ENCODE assay signal across 8 cellular contexts in the genomic region with DNA sequence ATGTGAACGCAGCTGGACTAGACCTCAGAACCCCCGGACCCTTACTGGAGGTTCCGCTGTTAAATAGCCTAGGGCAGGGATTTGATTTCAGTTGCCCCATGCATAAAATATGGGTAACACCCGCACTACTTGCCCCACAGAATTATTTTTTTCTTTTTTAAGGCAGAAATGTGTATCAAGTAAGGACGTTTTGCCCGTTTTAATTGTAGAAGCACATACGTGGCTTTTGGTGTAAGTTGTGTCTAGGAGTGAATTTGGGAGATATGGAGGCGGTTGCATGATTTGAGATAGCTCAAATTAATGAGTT. TPM values are rescaled to one million over a fixed set of nuclear protein-coding genes. Genes with fewer than 3 reads are reported as not detected.
DNase-seq lines count a peak whose midpoint lies in the region; ATAC-seq, FAIRE-seq and TF ChIP-seq lines count a peak whose summit lies in the region.

No MANE protein-coding gene starts in this region.

- H3K27me3 ChIP-seq in A673 (replicated peaks; ENCODE audit: insufficient read depth, low read depth, low read length, poor library complexity) (no peaks in the 10 kb centered on the region), keratinocyte (ENCODE audit: control insufficient read depth, extremely low read depth, insufficient read depth, low read length) (no peaks in the 10 kb centered on the region), stomach (no peaks in the 10 kb centered on the region)

- H3K4me1 ChIP-seq in A673 (ENCODE audit: insufficient read depth, low read length, poor library complexity, severe bottlenecking) = peaks cover 24% of the 10 kb centered on the region
- peaks cover 5% of the 10 kb centered on the region for H3K4me1 ChIP-seq in keratinocyte (ENCODE audit: control insufficient read depth, extremely low read depth, insufficient read depth, low read length)
- H3K4me1 ChIP-seq in stomach = peaks cover 7 to 49% (median 36%) of the 10 kb centered on the region in 4 donors

- BruUV-seq in A673 (replicated peaks; lab: Mats Ljungman, UMichigan) = TSS peak; percentile 93

- H3K36me3 Mint-ChIP-seq in activated naive CD8-positive, alpha-beta T cell treated with anti-CD3 and anti-CD28 coated beads, Interleukin-2, amount 10 ng/mL, durations not matched to agents 7 days and 5 days = peaks cover 15% of the 10 kb centered on the region

- H3K4me1 Mint-ChIP-seq in activated naive CD8-positive, alpha-beta T cell treated with anti-CD3 and anti-CD28 coated beads, Interleukin-2, amount 10 ng/mL, durations not matched to agents 7 days and 5 days = peaks cover 29% of the 10 kb centered on the region

- FAIRE-seq in keratinocyte (lab: Jason Lieb, UNC) = no peak

- peak overlapping the region; percentile 89 for H3K4me3 Mint-ChIP-seq in activated naive CD8-positive, alpha-beta T cell treated with anti-CD3 and anti-CD28 coated beads, Interleukin-2, amount 10 ng/mL, durations not matched to agents 7 days and 5 days

- DNase-seq in A673 (ENCODE audit: low spot score) (no peak), keratinocyte (ENCODE audit: low read depth, low spot score) (no peak), stomach (no peak)
- no peak for DNase-seq in activated naive CD8-positive, alpha-beta T cell treated with anti-CD3 and anti-CD28 coated beads, Interleukin-2, amount 10 ng/mL, durations not matched to agents 7 days and 5 days
- no peak for DNase-seq in activated CD4-positive, CD25-positive, alpha-beta regulatory T cell (lab: John Stamatoyannopoulos, UW)

- peak overlapping the region; percentile 98 for H3K4me3 ChIP-seq in A673 (ENCODE audit: low read depth, low read length, poor library complexity, severe bottlenecking)
- H3K4me3 ChIP-seq in keratinocyte (ENCODE audit: control insufficient read depth in 2 of 3, extremely low read depth in 1 of 3, insufficient read depth in 2 of 3, low read depth in 1 of 3, low read length in 3 of 3) = peak overlapping the region; percentile 75 to 94 (median 84)
- peak overlapping the region; percentile 65 to 94 (median 75) for H3K4me3 ChIP-seq in stomach

- no peak for TF ChIP-seq POLR2A in stomach (IDR thresholded peaks at IDR 0.05)

- no peaks in the 10 kb centered on the region for H3K9me3 Mint-ChIP-seq in activated naive CD8-positive, alpha-beta T cell treated with anti-CD3 and anti-CD28 coated beads, Interleukin-2, amount 10 ng/mL, durations not matched to agents 7 days and 5 days

- CTCF ChIA-PET in A673 (lab: Charles Lee) = interaction anchor here (0.6 kb wide), 1 partner anchor 491 kb away, joined by 4 read pairs; no protein-coding TSS in a partner anchor

- POLR2A ChIA-PET in A673 (lab: Charles Lee; ENCODE audit: low non-redundant PET) = no interaction called here
- POLR2A ChIA-PET in activated naive CD8-positive, alpha-beta T cell treated with anti-CD3 and anti-CD28 coated beads, Interleukin-2, amount 10 ng/mL, durations not matched to agents 7 days and 5 days (lab: Charles Lee) = interaction anchor here (1.2 to 3.4 kb wide), 4 partner anchors 15 to 255 kb away, joined by 3 to 43 read pairs (median 4); a partner anchor contains a TSS

- peaks cover 27% of the 10 kb centered on the region for H3K27me3 Mint-ChIP-seq in activated naive CD8-positive, alpha-beta T cell treated with anti-CD3 and anti-CD28 coated beads, Interleukin-2, amount 10 ng/mL, durations not matched to agents 7 days and 5 days

- 4 to 6% (median 5%) methylated on average over 8 of the region's 8 CpGs for WGBS in stomach, 5 donors

- TF ChIP-seq CTCF in A673 (conservative IDR thresholded peaks at IDR 0.05; ENCODE audit: low read depth, low read length) (no peak), keratinocyte (optimal IDR thresholded peaks at IDR 0.05 in 1 of 3, IDR thresholded peaks at IDR 0.05 in 1 of 3, conservative IDR thresholded peaks at IDR 0.05 in 1 of 3; ENCODE audit: extremely low read depth in 1 of 3, insufficient read depth in 2 of 3, low read length in 3 of 3) (no peak), stomach (IDR thresholded peaks at IDR 0.05) (no peak)

- H3K9me1 ChIP-seq in keratinocyte (ENCODE audit: control insufficient read depth, extremely low read depth, insufficient read depth, low read length) = no peaks in the 10 kb centered on the region

- H3K9me3 ChIP-seq in A673 (ENCODE audit: low read depth, low read length, poor library complexity, severe bottlenecking) (no peaks in the 10 kb centered on the region), keratinocyte (ENCODE audit: control insufficient read depth, low read depth, low read length) (no peaks in the 10 kb centered on the region), stomach (no peaks in the 10 kb centered on the region)

- TF ChIP-seq EP300 in stomach (IDR thresholded peaks at IDR 0.05) = no peak

- H3K9ac ChIP-seq in keratinocyte (ENCODE audit: control insufficient read depth, extremely low read depth, insufficient read depth, low read length) = peak overlapping the region; percentile 87

- ATAC-seq in GM21576 (IDR thresholded peaks at IDR 0.05; ENCODE audit: unreplicated experiment) = peak; percentile 0
- ATAC-seq in activated naive CD8-positive, alpha-beta T cell treated with anti-CD3 and anti-CD28 coated beads, Interleukin-2, amount 10 ng/mL, durations not matched to agents 7 days and 5 days (ENCODE audit: low read depth) = no peak
- no peak for ATAC-seq in HG03342 (IDR thresholded peaks at IDR 0.05; ENCODE audit: unreplicated experiment)
- ATAC-seq in HG02870 (IDR thresholded peaks at IDR 0.05; ENCODE audit: unreplicated experiment) = no peak

- H2AFZ ChIP-seq in keratinocyte (ENCODE audit: control insufficient read depth, low read length) = peak overlapping the region; percentile 89

- H3K36me3 ChIP-seq in A673 (ENCODE audit: insufficient read depth, low read length, poor library complexity, severe bottlenecking) (peaks cover 3% of the 10 kb centered on the region), keratinocyte (ENCODE audit: control insufficient read depth in 2 of 2, extremely low read depth in 1 of 2, insufficient read depth in 2 of 2, low read length in 2 of 2) (no peaks in the 10 kb centered on the region), stomach (peaks cover 0 to 5% (median 0%) of the 10 kb centered on the region in 4 donors)

- peaks cover 41% of the 10 kb centered on the region for H3K79me2 ChIP-seq in keratinocyte (ENCODE audit: control insufficient read depth, insufficient read depth, low read length)

- no peaks in the 10 kb centered on the region for H4K20me1 ChIP-seq in keratinocyte (ENCODE audit: control insufficient read depth, extremely low read depth, insufficient read depth, low read length)

- intact Hi-C loops in A673 (cut with micrococcal nuclease; ENCODE audit: unreplicated experiment) (no loop called here), stomach (cut with DNase I; ENCODE audit: low total_unique reads) (no loop called here)

- H3K27ac ChIP-seq in A673 (ENCODE audit: low read depth, low read length, poor library complexity, severe bottlenecking) = peak overlapping the region; percentile 91
- peak overlapping the region; percentile 77 for H3K27ac ChIP-seq in keratinocyte (ENCODE audit: control insufficient read depth, insufficient read depth, low read length)
- H3K27ac ChIP-seq in stomach = peak overlapping the region; percentile 85 to 96 (median 92)

- dilution Hi-C loops in keratinocyte (cut with MboI; ENCODE audit: extremely low pct_ligation_motif_present, low sequenced_read_pairs) = no loop called here

- H3K27ac Mint-ChIP-seq in activated naive CD8-positive, alpha-beta T cell treated with anti-CD3 and anti-CD28 coated beads, Interleukin-2, amount 10 ng/mL, durations not matched to agents 7 days and 5 days = peak overlapping the region; percentile 86

- H3K4me2 ChIP-seq in keratinocyte (ENCODE audit: control insufficient read depth, extremely low read depth, insufficient read depth, low read depth, low read length) = peak overlapping the region; percentile 73

RNA-seq across cellular contexts. Expression of a gene that starts 0.6 kb away (rescaled TPM):
- 29.2 and 34.1 TPM in 2 replicates for total RNA-seq in A673 (2021)
- 10 to 100 TPM; 21.5 to 22.8 TPM for total RNA-seq in activated naive CD8-positive, alpha-beta T cell treated with anti-CD3 and anti-CD28 coated beads, Interleukin-2, amount 10 ng/mL, durations not matched to agents 7 days and 5 days
- 9.7 to 17.4 TPM (median 14.6 TPM) in 3 replicates for polyA plus RNA-seq in keratinocyte
- polyA plus RNA-seq in keratinocyte (2011; ENCODE audit: low read depth) = 2.9 TPM
- 6.2 and 12.8 TPM in 2 replicates for polyA plus RNA-seq in keratinocyte (2011; cell fraction: cytosol; rRNA removed)
- polyA plus RNA-seq in keratinocyte (2011; cell fraction: nucleus; rRNA removed) = 8.4 and 11.0 TPM in 2 replicates
- polyA plus RNA-seq in keratinocyte (2012; ENCODE audit: low replicate concordance) = 8.4 and 13.8 TPM in 2 replicates
- polyA minus RNA-seq in keratinocyte = 3.7 to 23.4 TPM (median 13.0 TPM) in 3 replicates
- polyA minus RNA-seq in keratinocyte (2011; cell fraction: cytosol; rRNA and poly(A)+ RNA removed) = 16.1 TPM
- 11.6 and 21.4 TPM in 2 replicates for polyA minus RNA-seq in keratinocyte (2011; cell fraction: nucleus; rRNA and poly(A)+ RNA removed)
- 10 to 100 TPM; 12.8 to 40.4 (median 17.4) TPM for total RNA-seq in stomach
- polyA plus RNA-seq in stomach = 1 to 10 TPM; 4.6 to 5.3 (median 5.3) TPM
